Comparison of ENCODE assay signal across 29 cellular contexts in the genomic region with DNA sequence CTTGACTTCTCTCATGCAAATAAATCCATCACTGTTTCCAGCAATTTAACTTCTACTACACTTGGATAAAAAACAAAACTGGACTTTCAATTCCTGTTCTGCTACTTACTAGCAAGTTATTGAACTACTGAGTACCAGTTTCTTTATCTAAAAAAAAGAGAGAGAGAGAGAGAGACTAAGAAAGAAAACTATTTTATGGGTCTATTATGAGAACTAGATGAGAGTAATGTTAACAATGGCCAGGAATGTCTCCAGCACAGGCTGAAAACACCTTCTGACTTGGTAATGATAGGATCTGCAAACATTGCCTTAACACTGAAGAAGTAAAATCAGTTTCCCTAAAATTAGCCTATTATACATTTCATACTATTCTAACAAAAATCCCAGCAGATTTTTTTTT. TPM values are rescaled to one million over a fixed set of nuclear protein-coding genes. Genes with fewer than 3 reads are reported as not detected.
"Had no signal": no experiment of that assay in that cellular context is flagged by ENCODE, and none has a peak within 500 bp of the region (broad histone marks: within the 10 kb centered on the region; RNA-seq: fewer than 3 reads in every experiment).

No MANE protein-coding gene starts in this region.

- H3K9me3 Mint-ChIP-seq: activated B cell treated with CpG ODN at 0.5 μM for 24 hours; activated CD4-positive, alpha-beta memory T cell treated with anti-CD3 and anti-CD28 coated beads for 36 hours; activated naive CD4-positive, alpha-beta T cell treated with anti-CD3 and anti-CD28 coated beads, Interleukin-2, amount 10 ng/mL, durations not matched to agents 7 days and 5 days; activated naive CD8-positive, alpha-beta T cell treated with anti-CD3 and anti-CD28 coated beads, Interleukin-2, amount 50 U/mL, for 24 hours; activated T-cell treated with anti-CD3 and anti-CD28 coated beads, Interleukin-2, amount 50 U/mL, for 4 hours; brain; T-helper 1 cell treated with Interleukin-12 subunit alpha and Interleukin-12 subunit beta and Interleukin-4 antibody, amounts not matched to agents 30 μg/mL and 1 μg/mL, for 36 hours; T-helper 2 cell treated with Interferon-gamma antibody and Interleukin-4, amounts not matched to agents 5 μg/mL and 100 μg/mL, for 36 hours had no signal

- ATAC-seq: activated naive CD8-positive, alpha-beta T cell treated with anti-CD3 and anti-CD28 coated beads, Interleukin-2, amount 50 U/mL, for 24 hours; activated T-cell treated with anti-CD3 and anti-CD28 coated beads, Interleukin-2, amount 50 U/mL, for 4 hours; Panc1 had no signal

- H3K9me3 ChIP-seq: SJCRH30, SK-N-SH had no signal

- DNase-seq: activated B cell treated with CpG ODN at 0.5 μM for 24 hours; activated CD4-positive, alpha-beta memory T cell treated with anti-CD3 and anti-CD28 coated beads for 36 hours; activated CD4-positive, alpha-beta T cell treated with anti-CD3 and anti-CD28 coated beads for 4 hours; activated CD4-positive, alpha-beta T cell treated with anti-CD3 and anti-CD28 coated beads, Interleukin-2, amount 50 U/mL, for 1 hour; activated CD4-positive, CD25-positive, alpha-beta regulatory T cell treated with anti-CD3 and anti-CD28 coated beads, Interleukin-2, amount 50 U/mL, for 72 hours; activated CD8-positive, alpha-beta memory T cell treated with anti-CD3 and anti-CD28 coated beads, Interleukin-2, amount 50 U/mL, for 4 hours; activated effector memory CD4-positive, alpha-beta T cell treated with Interleukin-2 at 50 U/mL for 16 hours; activated naive CD4-positive, alpha-beta T cell treated with anti-CD3 and anti-CD28 coated beads, Interleukin-2, amount 10 ng/mL, durations not matched to agents 7 days and 5 days; activated naive CD8-positive, alpha-beta T cell treated with anti-CD3 and anti-CD28 coated beads, Interleukin-2, amount 50 U/mL, for 24 hours; activated T-cell treated with anti-CD3 and anti-CD28 coated beads for 4 hours; activated T-cell treated with anti-CD3 and anti-CD28 coated beads, Interleukin-2, amount 50 U/mL, for 4 hours; anterior cingulate cortex; caudate nucleus; NCI-H1105 treated with DMSO at 0.1 percent for 48 hours; NCI-H1436; NCI-H1694; NCI-H1930; NCI-H2081 treated with DMSO at 0.1 percent for 48 hours; NCI-H226; NCI-H446 treated with DMSO at 0.1 percent for 48 hours; SHP77; SJCRH30; SK-N-SH had no signal

- H3K27ac ChIP-seq: SJCRH30 had no signal

- H3K36me3 Mint-ChIP-seq: activated CD4-positive, alpha-beta memory T cell treated with anti-CD3 and anti-CD28 coated beads for 36 hours; activated naive CD8-positive, alpha-beta T cell; brain had no signal

- H3K4me3 ChIP-seq: SJCRH30 had no signal

- H3K27me3 ChIP-seq: SJCRH30 had no signal

- H3K27ac Mint-ChIP-seq: activated B cell treated with CpG ODN at 0.5 μM for 24 hours; activated CD4-positive, alpha-beta memory T cell treated with anti-CD3 and anti-CD28 coated beads for 36 hours; activated naive CD4-positive, alpha-beta T cell treated with anti-CD3 and anti-CD28 coated beads, Interleukin-2, amount 10 ng/mL, durations not matched to agents 7 days and 5 days; activated naive CD8-positive, alpha-beta T cell; activated naive CD8-positive, alpha-beta T cell treated with anti-CD3 and anti-CD28 coated beads, Interleukin-2, amount 50 U/mL, for 24 hours; brain; T-helper 1 cell treated with Interleukin-12 subunit alpha and Interleukin-12 subunit beta and Interleukin-4 antibody, amounts not matched to agents 30 μg/mL and 1 μg/mL, for 36 hours; T-helper 2 cell treated with Interferon-gamma antibody and Interleukin-4, amounts not matched to agents 5 μg/mL and 100 μg/mL, for 36 hours had no signal

- H3K4me3 Mint-ChIP-seq: activated B cell treated with CpG ODN at 0.5 μM for 24 hours; activated CD4-positive, alpha-beta memory T cell treated with anti-CD3 and anti-CD28 coated beads for 36 hours; activated naive CD4-positive, alpha-beta T cell treated with anti-CD3 and anti-CD28 coated beads, Interleukin-2, amount 10 ng/mL, durations not matched to agents 7 days and 5 days; activated naive CD8-positive, alpha-beta T cell; activated naive CD8-positive, alpha-beta T cell treated with anti-CD3 and anti-CD28 coated beads, Interleukin-2, amount 50 U/mL, for 24 hours; activated T-cell treated with anti-CD3 and anti-CD28 coated beads, Interleukin-2, amount 50 U/mL, for 4 hours; T-helper 1 cell treated with Interleukin-12 subunit alpha and Interleukin-12 subunit beta and Interleukin-4 antibody, amounts not matched to agents 30 μg/mL and 1 μg/mL, for 36 hours; T-helper 2 cell treated with Interferon-gamma antibody and Interleukin-4, amounts not matched to agents 5 μg/mL and 100 μg/mL, for 36 hours had no signal

RNA-seq across cellular contexts. Expression of a gene that starts 5.2 kb away (rescaled TPM):
- total RNA-seq: activated B cell treated with CpG ODN at 0.5 μM for 24 hours; activated CD4-positive, alpha-beta memory T cell treated with anti-CD3 and anti-CD28 coated beads for 36 hours; MCF 10A had no signal
- polyA plus RNA-seq: SK-N-SH had no signal
